ENCODE assay signal across 9 cellular contexts in genomic region chr16:18055411-18055916, GRCh38.
"Had no signal": no experiment of that assay in that cellular context is flagged by ENCODE, and none has a peak within 500 bp of the region (broad histone marks: within the 10 kb centered on the region; RNA-seq: fewer than 3 reads in every experiment).

No MANE protein-coding gene starts in this region.

- H3K4me1 ChIP-seq: HAP-1 had no signal

- ATAC-seq: HCT116 had no signal

- H3K9me3 ChIP-seq: HAP-1 had no signal

- DNase-seq: GOT3, H7, HFFc6, IMR-90, KBM-7 had no signal

- H3K4me3 ChIP-seq: HAP-1 had no signal

- H3K27ac ChIP-seq: HL-60, KMS-11 had no signal

- H3K4me3 Mint-ChIP-seq: HFFc6 had no signal

- H3K9ac ChIP-seq: KMS-11 had no signal

- H3K27ac Mint-ChIP-seq: HFFc6 had no signal

- H3K36me3 ChIP-seq: HAP-1 had no signal

- H3K4me2 ChIP-seq: KMS-11 had no signal
